ENCODE assay signal across 2 cellular contexts in the genomic region with DNA sequence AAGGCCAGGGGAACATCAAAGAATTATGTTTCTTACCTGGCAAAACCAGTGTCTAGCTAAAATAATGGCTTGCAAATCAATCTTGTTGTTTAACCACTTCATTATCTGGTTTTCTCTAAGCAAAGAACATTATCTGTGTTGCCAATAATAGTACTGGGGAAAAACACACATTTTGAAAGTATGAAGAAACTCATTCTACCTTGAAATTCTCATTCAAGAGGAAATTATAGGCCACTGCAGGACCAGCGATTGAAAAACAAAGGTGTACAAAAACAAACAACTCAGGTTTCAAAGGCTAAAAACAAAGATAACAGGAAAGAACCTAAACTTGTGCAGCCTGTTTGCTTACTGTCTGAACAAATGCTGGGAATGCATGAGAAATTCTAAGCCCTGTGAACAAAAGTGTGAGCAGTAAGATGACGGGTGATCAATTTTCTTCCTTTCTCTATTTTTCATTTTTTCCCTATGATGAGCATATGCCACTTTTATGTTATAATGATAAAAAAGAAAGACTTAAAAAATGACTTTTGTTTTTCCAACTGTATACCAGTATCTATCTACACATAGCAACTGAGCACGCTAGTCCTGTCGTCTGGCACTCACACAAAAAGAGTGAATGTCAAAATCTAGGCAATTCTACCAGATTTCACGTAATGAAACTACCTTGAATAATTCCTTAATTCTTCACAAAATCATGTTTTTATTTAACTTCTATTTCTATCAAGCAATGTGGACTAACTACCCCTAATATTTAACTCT.
TF ChIP-seq lines count a peak whose summit lies in the region.

No MANE protein-coding gene starts in this region.

TF ChIP-seq in GM23338, 12 proteins besides CTCF, POLR2A, EP300 and RAD21 (continues in another document):
- no peak for TF ChIP-seq JUNB (IDR thresholded peaks at IDR 0.05; ENCODE audit: unreplicated experiment)
- no peak for TF ChIP-seq EZH2 (IDR thresholded peaks at IDR 0.05; ENCODE audit: low read depth, unreplicated experiment)
- TF ChIP-seq NANOG (IDR thresholded peaks at IDR 0.05; ENCODE audit: borderline replicate concordance): no peak
- TF ChIP-seq, protein P1, sequence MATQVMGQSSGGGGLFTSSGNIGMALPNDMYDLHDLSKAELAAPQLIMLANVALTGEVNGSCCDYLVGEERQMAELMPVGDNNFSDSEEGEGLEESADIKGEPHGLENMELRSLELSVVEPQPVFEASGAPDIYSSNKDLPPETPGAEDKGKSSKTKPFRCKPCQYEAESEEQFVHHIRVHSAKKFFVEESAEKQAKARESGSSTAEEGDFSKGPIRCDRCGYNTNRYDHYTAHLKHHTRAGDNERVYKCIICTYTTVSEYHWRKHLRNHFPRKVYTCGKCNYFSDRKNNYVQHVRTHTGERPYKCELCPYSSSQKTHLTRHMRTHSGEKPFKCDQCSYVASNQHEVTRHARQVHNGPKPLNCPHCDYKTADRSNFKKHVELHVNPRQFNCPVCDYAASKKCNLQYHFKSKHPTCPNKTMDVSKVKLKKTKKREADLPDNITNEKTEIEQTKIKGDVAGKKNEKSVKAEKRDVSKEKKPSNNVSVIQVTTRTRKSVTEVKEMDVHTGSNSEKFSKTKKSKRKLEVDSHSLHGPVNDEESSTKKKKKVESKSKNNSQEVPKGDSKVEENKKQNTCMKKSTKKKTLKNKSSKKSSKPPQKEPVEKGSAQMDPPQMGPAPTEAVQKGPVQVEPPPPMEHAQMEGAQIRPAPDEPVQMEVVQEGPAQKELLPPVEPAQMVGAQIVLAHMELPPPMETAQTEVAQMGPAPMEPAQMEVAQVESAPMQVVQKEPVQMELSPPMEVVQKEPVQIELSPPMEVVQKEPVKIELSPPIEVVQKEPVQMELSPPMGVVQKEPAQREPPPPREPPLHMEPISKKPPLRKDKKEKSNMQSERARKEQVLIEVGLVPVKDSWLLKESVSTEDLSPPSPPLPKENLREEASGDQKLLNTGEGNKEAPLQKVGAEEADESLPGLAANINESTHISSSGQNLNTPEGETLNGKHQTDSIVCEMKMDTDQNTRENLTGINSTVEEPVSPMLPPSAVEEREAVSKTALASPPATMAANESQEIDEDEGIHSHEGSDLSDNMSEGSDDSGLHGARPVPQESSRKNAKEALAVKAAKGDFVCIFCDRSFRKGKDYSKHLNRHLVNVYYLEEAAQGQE (IDR thresholded peaks at IDR 0.05; ENCODE audit: unreplicated experiment): no peak
- TF ChIP-seq, protein P2, sequence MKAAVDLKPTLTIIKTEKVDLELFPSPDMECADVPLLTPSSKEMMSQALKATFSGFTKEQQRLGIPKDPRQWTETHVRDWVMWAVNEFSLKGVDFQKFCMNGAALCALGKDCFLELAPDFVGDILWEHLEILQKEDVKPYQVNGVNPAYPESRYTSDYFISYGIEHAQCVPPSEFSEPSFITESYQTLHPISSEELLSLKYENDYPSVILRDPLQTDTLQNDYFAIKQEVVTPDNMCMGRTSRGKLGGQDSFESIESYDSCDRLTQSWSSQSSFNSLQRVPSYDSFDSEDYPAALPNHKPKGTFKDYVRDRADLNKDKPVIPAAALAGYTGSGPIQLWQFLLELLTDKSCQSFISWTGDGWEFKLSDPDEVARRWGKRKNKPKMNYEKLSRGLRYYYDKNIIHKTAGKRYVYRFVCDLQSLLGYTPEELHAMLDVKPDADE (IDR thresholded peaks at IDR 0.05): no peak
- TF ChIP-seq ZNF114 (CRISPR knock-in tag; IDR thresholded peaks at IDR 0.05): no peak
- TF ChIP-seq, protein P3, sequence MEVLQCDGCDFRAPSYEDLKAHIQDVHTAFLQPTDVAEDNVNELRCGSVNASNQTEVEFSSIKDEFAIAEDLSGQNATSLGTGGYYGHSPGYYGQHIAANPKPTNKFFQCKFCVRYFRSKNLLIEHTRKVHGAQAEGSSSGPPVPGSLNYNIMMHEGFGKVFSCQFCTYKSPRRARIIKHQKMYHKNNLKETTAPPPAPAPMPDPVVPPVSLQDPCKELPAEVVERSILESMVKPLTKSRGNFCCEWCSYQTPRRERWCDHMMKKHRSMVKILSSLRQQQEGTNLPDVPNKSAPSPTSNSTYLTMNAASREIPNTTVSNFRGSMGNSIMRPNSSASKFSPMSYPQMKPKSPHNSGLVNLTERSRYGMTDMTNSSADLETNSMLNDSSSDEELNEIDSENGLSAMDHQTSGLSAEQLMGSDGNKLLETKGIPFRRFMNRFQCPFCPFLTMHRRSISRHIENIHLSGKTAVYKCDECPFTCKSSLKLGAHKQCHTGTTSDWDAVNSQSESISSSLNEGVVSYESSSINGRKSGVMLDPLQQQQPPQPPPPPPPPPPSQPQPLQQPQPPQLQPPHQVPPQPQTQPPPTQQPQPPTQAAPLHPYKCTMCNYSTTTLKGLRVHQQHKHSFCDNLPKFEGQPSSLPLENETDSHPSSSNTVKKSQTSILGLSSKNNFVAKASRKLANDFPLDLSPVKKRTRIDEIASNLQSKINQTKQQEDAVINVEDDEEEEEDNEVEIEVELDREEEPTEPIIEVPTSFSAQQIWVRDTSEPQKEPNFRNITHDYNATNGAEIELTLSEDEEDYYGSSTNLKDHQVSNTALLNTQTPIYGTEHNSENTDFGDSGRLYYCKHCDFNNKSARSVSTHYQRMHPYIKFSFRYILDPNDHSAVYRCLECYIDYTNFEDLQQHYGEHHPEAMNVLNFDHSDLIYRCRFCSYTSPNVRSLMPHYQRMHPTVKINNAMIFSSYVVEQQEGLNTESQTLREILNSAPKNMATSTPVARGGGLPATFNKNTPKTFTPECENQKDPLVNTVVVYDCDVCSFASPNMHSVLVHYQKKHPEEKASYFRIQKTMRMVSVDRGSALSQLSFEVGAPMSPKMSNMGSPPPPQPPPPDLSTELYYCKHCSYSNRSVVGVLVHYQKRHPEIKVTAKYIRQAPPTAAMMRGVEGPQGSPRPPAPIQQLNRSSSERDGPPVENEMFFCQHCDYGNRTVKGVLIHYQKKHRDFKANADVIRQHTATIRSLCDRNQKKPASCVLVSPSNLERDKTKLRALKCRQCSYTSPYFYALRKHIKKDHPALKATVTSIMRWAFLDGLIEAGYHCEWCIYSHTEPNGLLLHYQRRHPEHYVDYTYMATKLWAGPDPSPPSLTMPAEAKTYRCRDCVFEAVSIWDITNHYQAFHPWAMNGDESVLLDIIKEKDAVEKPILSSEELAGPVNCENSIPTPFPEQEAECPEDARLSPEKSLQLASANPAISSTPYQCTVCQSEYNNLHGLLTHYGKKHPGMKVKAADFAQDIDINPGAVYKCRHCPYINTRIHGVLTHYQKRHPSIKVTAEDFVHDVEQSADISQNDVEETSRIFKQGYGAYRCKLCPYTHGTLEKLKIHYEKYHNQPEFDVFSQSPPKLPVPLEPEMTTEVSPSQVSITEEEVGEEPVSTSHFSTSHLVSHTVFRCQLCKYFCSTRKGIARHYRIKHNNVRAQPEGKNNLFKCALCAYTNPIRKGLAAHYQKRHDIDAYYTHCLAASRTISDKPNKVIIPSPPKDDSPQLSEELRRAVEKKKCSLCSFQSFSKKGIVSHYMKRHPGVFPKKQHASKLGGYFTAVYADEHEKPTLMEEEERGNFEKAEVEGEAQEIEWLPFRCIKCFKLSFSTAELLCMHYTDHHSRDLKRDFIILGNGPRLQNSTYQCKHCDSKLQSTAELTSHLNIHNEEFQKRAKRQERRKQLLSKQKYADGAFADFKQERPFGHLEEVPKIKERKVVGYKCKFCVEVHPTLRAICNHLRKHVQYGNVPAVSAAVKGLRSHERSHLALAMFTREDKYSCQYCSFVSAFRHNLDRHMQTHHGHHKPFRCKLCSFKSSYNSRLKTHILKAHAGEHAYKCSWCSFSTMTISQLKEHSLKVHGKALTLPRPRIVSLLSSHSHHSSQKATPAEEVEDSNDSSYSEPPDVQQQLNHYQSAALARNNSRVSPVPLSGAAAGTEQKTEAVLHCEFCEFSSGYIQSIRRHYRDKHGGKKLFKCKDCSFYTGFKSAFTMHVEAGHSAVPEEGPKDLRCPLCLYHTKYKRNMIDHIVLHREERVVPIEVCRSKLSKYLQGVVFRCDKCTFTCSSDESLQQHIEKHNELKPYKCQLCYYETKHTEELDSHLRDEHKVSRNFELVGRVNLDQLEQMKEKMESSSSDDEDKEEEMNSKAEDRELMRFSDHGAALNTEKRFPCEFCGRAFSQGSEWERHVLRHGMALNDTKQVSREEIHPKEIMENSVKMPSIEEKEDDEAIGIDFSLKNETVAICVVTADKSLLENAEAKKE (CRISPR knock-in tag; IDR thresholded peaks at IDR 0.05): no peak
- TF ChIP-seq POLR2AphosphoS5 (IDR thresholded peaks at IDR 0.05; ENCODE audit: low read depth): no peak

TF ChIP-seq in HepG2, 621 proteins besides CTCF, POLR2A, EP300 and RAD21 (continues in another document):
- TF ChIP-seq, protein P4, sequence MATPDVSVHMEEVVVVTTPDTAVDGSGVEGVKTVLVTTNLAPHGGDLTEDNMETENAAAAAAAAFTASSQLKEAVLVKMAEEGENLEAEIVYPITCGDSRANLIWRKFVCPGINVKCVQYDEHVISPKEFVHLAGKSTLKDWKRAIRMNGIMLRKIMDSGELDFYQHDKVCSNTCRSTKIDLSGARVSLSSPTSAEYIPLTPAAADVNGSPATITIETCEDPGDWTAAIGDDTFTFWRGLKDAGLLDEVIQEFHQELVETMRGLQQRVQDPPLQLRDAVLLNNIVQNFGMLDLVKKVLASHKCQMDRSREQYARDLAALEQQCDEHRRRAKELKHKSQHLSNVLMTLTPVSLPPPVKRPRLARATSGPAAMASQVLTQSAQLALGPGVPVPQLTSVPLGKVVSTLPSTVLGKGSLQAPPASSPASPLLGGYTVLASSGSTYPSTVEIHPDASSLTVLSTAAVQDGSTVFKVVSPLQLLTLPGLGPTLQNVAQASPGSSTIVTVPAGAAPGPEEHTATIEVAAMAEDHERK (CRISPR knock-in tag; IDR thresholded peaks at IDR 0.05; ENCODE audit: low read depth): 0 out of 2 replicates have a peak, but pooled peaks have one; percentile 15
- TF ChIP-seq ZZZ3 (CRISPR knock-in tag; IDR thresholded peaks at IDR 0.05; ENCODE audit: borderline replicate concordance): no peak
- no peak for TF ChIP-seq ZFP62 (CRISPR knock-in tag; IDR thresholded peaks at IDR 0.05)
- TF ChIP-seq, protein P5, sequence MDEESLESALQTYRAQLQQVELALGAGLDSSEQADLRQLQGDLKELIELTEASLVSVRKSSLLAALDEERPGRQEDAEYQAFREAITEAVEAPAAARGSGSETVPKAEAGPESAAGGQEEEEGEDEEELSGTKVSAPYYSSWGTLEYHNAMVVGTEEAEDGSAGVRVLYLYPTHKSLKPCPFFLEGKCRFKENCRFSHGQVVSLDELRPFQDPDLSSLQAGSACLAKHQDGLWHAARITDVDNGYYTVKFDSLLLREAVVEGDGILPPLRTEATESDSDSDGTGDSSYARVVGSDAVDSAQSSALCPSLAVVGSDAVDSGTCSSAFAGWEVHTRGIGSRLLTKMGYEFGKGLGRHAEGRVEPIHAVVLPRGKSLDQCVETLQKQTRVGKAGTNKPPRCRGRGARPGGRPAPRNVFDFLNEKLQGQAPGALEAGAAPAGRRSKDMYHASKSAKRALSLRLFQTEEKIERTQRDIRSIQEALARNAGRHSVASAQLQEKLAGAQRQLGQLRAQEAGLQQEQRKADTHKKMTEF (CRISPR knock-in tag; IDR thresholded peaks at IDR 0.05): peak; percentile 96
- TF ChIP-seq, protein P6, sequence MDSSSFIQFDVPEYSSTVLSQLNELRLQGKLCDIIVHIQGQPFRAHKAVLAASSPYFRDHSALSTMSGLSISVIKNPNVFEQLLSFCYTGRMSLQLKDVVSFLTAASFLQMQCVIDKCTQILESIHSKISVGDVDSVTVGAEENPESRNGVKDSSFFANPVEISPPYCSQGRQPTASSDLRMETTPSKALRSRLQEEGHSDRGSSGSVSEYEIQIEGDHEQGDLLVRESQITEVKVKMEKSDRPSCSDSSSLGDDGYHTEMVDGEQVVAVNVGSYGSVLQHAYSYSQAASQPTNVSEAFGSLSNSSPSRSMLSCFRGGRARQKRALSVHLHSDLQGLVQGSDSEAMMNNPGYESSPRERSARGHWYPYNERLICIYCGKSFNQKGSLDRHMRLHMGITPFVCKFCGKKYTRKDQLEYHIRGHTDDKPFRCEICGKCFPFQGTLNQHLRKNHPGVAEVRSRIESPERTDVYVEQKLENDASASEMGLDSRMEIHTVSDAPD (CRISPR knock-in tag; IDR thresholded peaks at IDR 0.05): peak; percentile 50; the same call in 1 of the 2 replicates
- peak; percentile 18; the same call in 1 of the 2 replicates for TF ChIP-seq ZNF7 (CRISPR knock-in tag; IDR thresholded peaks at IDR 0.05)
- TF ChIP-seq, protein P7, sequence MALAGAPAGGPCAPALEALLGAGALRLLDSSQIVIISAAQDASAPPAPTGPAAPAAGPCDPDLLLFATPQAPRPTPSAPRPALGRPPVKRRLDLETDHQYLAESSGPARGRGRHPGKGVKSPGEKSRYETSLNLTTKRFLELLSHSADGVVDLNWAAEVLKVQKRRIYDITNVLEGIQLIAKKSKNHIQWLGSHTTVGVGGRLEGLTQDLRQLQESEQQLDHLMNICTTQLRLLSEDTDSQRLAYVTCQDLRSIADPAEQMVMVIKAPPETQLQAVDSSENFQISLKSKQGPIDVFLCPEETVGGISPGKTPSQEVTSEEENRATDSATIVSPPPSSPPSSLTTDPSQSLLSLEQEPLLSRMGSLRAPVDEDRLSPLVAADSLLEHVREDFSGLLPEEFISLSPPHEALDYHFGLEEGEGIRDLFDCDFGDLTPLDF (CRISPR knock-in tag; IDR thresholded peaks at IDR 0.05): 0 out of 2 replicates have a peak, but pooled peaks have one; percentile 28
- TF ChIP-seq ZNF331 (CRISPR knock-in tag; IDR thresholded peaks at IDR 0.05): peak; percentile 90
- TF ChIP-seq RELA (CRISPR knock-in tag; IDR thresholded peaks at IDR 0.05): peak; percentile 85
- peak; percentile 82 for TF ChIP-seq NCOA1 (CRISPR knock-in tag; IDR thresholded peaks at IDR 0.05)
- peak; percentile 66 for TF ChIP-seq HNF4G (IDR thresholded peaks at IDR 0.05; ENCODE audit: borderline replicate concordance, low read depth, low read length)
- no peak for TF ChIP-seq HNF4G (CRISPR knock-in tag; IDR thresholded peaks at IDR 0.05; ENCODE audit: borderline replicate concordance, low read depth)
- peak; percentile 95 for TF ChIP-seq TCF7L2 (IDR thresholded peaks at IDR 0.05; ENCODE audit: low read depth, low read length)
- TF ChIP-seq RBFOX2 (IDR thresholded peaks at IDR 0.05; ENCODE audit: low read depth, low read length): no peak
- 0 out of 2 replicates have a peak, but pooled peaks have one; percentile 45 for TF ChIP-seq ETV6 (CRISPR knock-in tag; conservative IDR thresholded peaks at IDR 0.05)
- no peak for TF ChIP-seq EHMT2 (IDR thresholded peaks at IDR 0.05; ENCODE audit: borderline replicate concordance, low read depth, low read length)
- peak; percentile 76 for TF ChIP-seq ZNF614 (CRISPR knock-in tag; IDR thresholded peaks at IDR 0.05; ENCODE audit: borderline replicate concordance)
- peak; percentile 94 for TF ChIP-seq RARA (CRISPR knock-in tag; IDR thresholded peaks at IDR 0.05)
- TF ChIP-seq, protein P8, sequence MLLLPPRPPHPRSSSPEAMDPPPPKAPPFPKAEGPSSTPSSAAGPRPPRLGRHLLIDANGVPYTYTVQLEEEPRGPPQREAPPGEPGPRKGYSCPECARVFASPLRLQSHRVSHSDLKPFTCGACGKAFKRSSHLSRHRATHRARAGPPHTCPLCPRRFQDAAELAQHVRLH (CRISPR knock-in tag; IDR thresholded peaks at IDR 0.05; ENCODE audit: borderline replicate concordance, low read depth): peak; percentile 49; the same call in 1 of the 2 replicates
- no peak for TF ChIP-seq SMARCE1 (IDR thresholded peaks at IDR 0.05; ENCODE audit: borderline replicate concordance)
- TF ChIP-seq RXRB (CRISPR knock-in tag; IDR thresholded peaks at IDR 0.05; ENCODE audit: borderline replicate concordance): peak; percentile 97
- peak; percentile 78 for TF ChIP-seq TBX2 (CRISPR knock-in tag; IDR thresholded peaks at IDR 0.05; ENCODE audit: borderline replicate concordance)
- peak; percentile 72; the same call in 1 of the 2 replicates for TF ChIP-seq LCORL (IDR thresholded peaks at IDR 0.05)
- peak; percentile 65; the same call in 1 of the 2 replicates for TF ChIP-seq LCORL (CRISPR knock-in tag; IDR thresholded peaks at IDR 0.05)
- peak; percentile 25; the same call in 1 of the 2 replicates for TF ChIP-seq ZNF644 (CRISPR knock-in tag; IDR thresholded peaks at IDR 0.05; ENCODE audit: low read depth)
- 0 out of 2 replicates have a peak, but pooled peaks have one; percentile 33 for TF ChIP-seq ZNF766 (CRISPR knock-in tag; IDR thresholded peaks at IDR 0.05; ENCODE audit: borderline replicate concordance)
- TF ChIP-seq, protein P9, sequence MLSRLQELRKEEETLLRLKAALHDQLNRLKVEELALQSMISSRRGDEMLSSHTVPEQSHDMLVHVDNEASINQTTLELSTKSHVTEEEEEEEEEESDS (CRISPR knock-in tag; IDR thresholded peaks at IDR 0.05; ENCODE audit: borderline replicate concordance): peak; percentile 53; the same call in 1 of the 2 replicates
